ENCODE assay signal across 10 cellular contexts in the genomic region with DNA sequence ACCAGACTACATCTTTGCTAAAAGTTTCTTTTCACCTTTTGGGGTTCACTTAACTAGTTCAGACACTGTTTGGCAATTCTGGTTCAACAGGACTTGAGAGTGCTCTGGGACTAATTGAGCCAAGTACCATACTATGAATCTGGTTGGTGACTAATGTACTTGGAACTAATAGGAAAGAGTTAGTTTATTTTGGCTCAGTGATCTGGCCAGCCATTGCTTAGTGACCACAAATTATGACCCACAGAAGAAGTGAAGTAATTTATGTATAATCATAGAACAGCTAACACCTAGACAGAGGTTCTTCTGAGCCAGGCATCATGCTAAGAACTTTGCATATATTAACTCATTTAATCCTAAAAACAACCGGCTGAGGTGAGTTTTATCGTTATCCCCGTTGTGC.
A peak's percentile ranks its signal among the peaks of the same experiment; 100 is the strongest.
DNase-seq lines count a peak whose midpoint lies in the region; ATAC-seq and TF ChIP-seq lines count a peak whose summit lies in the region.
"Had no signal": no experiment of that assay in that cellular context is flagged by ENCODE, and none has a peak within 500 bp of the region (broad histone marks: within the 10 kb centered on the region; RNA-seq: fewer than 3 reads in every experiment).

No MANE protein-coding gene starts in this region.

- H3K4me3 Mint-ChIP-seq in nephron progenitor cell: no peak overlapping the region
- H3K4me3 Mint-ChIP-seq: IgD-negative memory B cell had no signal

- peak; percentile 80 for DNase-seq in AG20443 (ENCODE audit: low spot score)
- DNase-seq in MM.1S: no peak
- peak; percentile 72 for DNase-seq in epithelial cell of prostate (ENCODE audit: low read depth, low spot score)
- no peak for DNase-seq in nephron progenitor cell
- DNase-seq in NOMO-1 treated with DMSO at 0.1 percent for 48 hours (lab: John Stamatoyannopoulos, UW; ENCODE audit: unreplicated experiment): no peak
- no peak for DNase-seq in foreskin melanocyte
- DNase-seq in activated CD8-positive, alpha-beta memory T cell treated with anti-CD3 and anti-CD28 coated beads, Interleukin-2, amount 50 U/mL, for 48 hours: no peak
- DNase-seq: ovary had no signal

- H3K9me2 ChIP-seq in MM.1S (replicated peaks; ENCODE audit: insufficient read depth, low read length): no peaks in the 10 kb centered on the region

- no peaks in the 10 kb centered on the region for H3K27me3 ChIP-seq in MM.1S (replicated peaks; ENCODE audit: insufficient read depth, low read length)
- H3K27me3 ChIP-seq: ovary had no signal

- no peaks in the 10 kb centered on the region for H3K36me3 Mint-ChIP-seq in nephron progenitor cell (ENCODE audit: low read depth)
- H3K36me3 Mint-ChIP-seq: IgD-negative memory B cell had no signal

- no peak for ATAC-seq in HG03378 (IDR thresholded peaks at IDR 0.05; ENCODE audit: unreplicated experiment)

- no peaks in the 10 kb centered on the region for H3K9me3 Mint-ChIP-seq in nephron progenitor cell
- H3K9me3 Mint-ChIP-seq: IgD-negative memory B cell had no signal

- H3K4me2 ChIP-seq in MM.1S (ENCODE audit: low read depth, low read length): peak overlapping the region; percentile 57; the same call in 1 of the 2 replicates

- peaks cover 87% of the 10 kb centered on the region for H3K4me1 Mint-ChIP-seq in nephron progenitor cell

- peak overlapping the region; percentile 64; the same call in 1 of the 2 replicates for H3K27ac ChIP-seq in MM.1S (ENCODE audit: low read length)
- peak overlapping the region; percentile 6 for H3K27ac ChIP-seq in epithelial cell of prostate
- H3K27ac ChIP-seq: ovary had no signal

- H3K27ac Mint-ChIP-seq in nephron progenitor cell: peak overlapping the region; percentile 86
- H3K27ac Mint-ChIP-seq: IgD-negative memory B cell had no signal

- H4K20me1 ChIP-seq in MM.1S (ENCODE audit: insufficient read depth, low read length): no peaks in the 10 kb centered on the region

- peak overlapping the region; percentile 53; the same call in 1 of the 2 replicates for H3K4me3 ChIP-seq in MM.1S (ENCODE audit: low read length)
- H3K4me3 ChIP-seq: ovary had no signal

- no peaks in the 10 kb centered on the region for H3K79me2 ChIP-seq in MM.1S (ENCODE audit: low read length)

- H3K4me1 ChIP-seq in MM.1S (ENCODE audit: low read length): 0 out of 2 replicates have a peak, but pooled peaks cover 9% of the 10 kb centered on the region

- peaks cover 3% of the 10 kb centered on the region for H3K27me3 Mint-ChIP-seq in nephron progenitor cell (ENCODE audit: low read depth, poor library complexity)

- peak overlapping the region; percentile 56; the same call in 1 of the 2 replicates for H3K9ac ChIP-seq in MM.1S (ENCODE audit: low read length)

- H3K36me3 ChIP-seq in MM.1S (replicated peaks; ENCODE audit: insufficient read depth, low read length): no peaks in the 10 kb centered on the region
- H3K36me3 ChIP-seq: ovary had no signal

- TF ChIP-seq CTCF in MM.1S (IDR thresholded peaks at IDR 0.05; ENCODE audit: low read length) (no peak), nephron progenitor cell (IDR thresholded peaks at IDR 0.05) (no peak)

- H3F3A ChIP-seq in MM.1S (ENCODE audit: insufficient read depth, low read length): peaks cover 5% of the 10 kb centered on the region; the same call in 1 of the 2 replicates

- H3K9me3 ChIP-seq in MM.1S (replicated peaks; ENCODE audit: insufficient read depth, low read length): no peaks in the 10 kb centered on the region
- H3K9me3 ChIP-seq: ovary had no signal

- H2AFZ ChIP-seq in MM.1S (ENCODE audit: low read length): peak overlapping the region; percentile 90

Comparison
In these comparisons a context has a peak if more than half of its experiments do, and no peak if none do; other contexts are left out.
1. DNase-seq: peak in AG20443 (single experiment) and epithelial cell of prostate (single experiment); none in MM.1S (single experiment), nephron progenitor cell (single experiment), NOMO-1 treated with DMSO at 0.1 percent for 48 hours (single experiment), foreskin melanocyte (single experiment) and activated CD8-positive, alpha-beta memory T cell treated with anti-CD3 and anti-CD28 coated beads, Interleukin-2, amount 50 U/mL, for 48 hours (single experiment).